1 cellular context compared by ENCODE assay signal in genomic region chr11:47858169-47858543, GRCh38.
TF ChIP-seq lines count a peak whose summit lies in the region.

No MANE protein-coding gene starts in this region.

TF ChIP-seq in SK-N-SH treated with all-trans-retinoic acid at 6 μM for 48 hours, 23 proteins besides CTCF, POLR2A, EP300 and RAD21 (continued from another document):
- TF ChIP-seq ZNF565 (CRISPR knock-in tag; conservative IDR thresholded peaks at IDR 0.05; ENCODE audit: low read depth) (no peak), GLIS3 (CRISPR knock-in tag; IDR thresholded peaks at IDR 0.05) (no peak), ZFP30 (CRISPR knock-in tag; IDR thresholded peaks at IDR 0.05) (no peak)
